9 cellular contexts compared by ENCODE assay signal in genomic region chr10:131998050-131998844, GRCh38. TPM values are rescaled to one million over a fixed set of nuclear protein-coding genes. Genes with fewer than 3 reads are reported as not detected.
DNase-seq lines count a peak whose midpoint lies in the region; ATAC-seq, FAIRE-seq and TF ChIP-seq lines count a peak whose summit lies in the region.
"Had no signal": no experiment of that assay in that cellular context is flagged by ENCODE, and none has a peak within 500 bp of the region (broad histone marks: within the 10 kb centered on the region; RNA-seq: fewer than 3 reads in every experiment).

No MANE protein-coding gene starts in this region.

- no peak for TF ChIP-seq POLR2A in prostate gland (IDR thresholded peaks at IDR 0.05)

- H3K9ac ChIP-seq in SK-N-MC (ENCODE audit: insufficient read length) = peak overlapping the region; percentile 38

- H3K27ac ChIP-seq in 22Rv1 = peak overlapping the region; percentile 13; the same call in 1 of the 2 replicates
- peak overlapping the region; percentile 67 for H3K27ac ChIP-seq in SK-N-MC
- H3K27ac ChIP-seq in right cardiac atrium (ENCODE audit: low read length) = peak overlapping the region; percentile 90
- peak overlapping the region; percentile 90 to 93 for H3K27ac ChIP-seq in prostate gland

- intact Hi-C loops in right cardiac atrium (cut with DNase I) = no loop called here
- intact Hi-C loops in prostate gland (cut with DNase I) = no loop called here

- H3K27me3 ChIP-seq in right cardiac atrium (ENCODE audit: control insufficient read depth, insufficient read depth) (no peaks in the 10 kb centered on the region), prostate gland (replicated peaks; ENCODE audit: insufficient read depth) (no peaks in the 10 kb centered on the region)

- DNase-seq in SK-N-MC (ENCODE audit: low read depth, low spot score) (no peak), right cardiac atrium (no peak), prostate gland (ENCODE audit: low spot score) (no peak), NCI-H146 treated with DMSO at 0.1 percent for 48 hours (lab: John Stamatoyannopoulos, UW; ENCODE audit: unreplicated experiment) (no peak), D721Med (ENCODE audit: insufficient read length, low spot score) (no peak), GM19238 (ENCODE audit: insufficient read length, low spot score) (no peak)
- DNase-seq: NCI-H187 treated with DMSO at 0.1 percent for 48 hours had no signal

- H3K4me3 ChIP-seq in SK-N-MC (peak overlapping the region; percentile 55), right cardiac atrium (ENCODE audit: low read length) (no peak overlapping the region), prostate gland (no peak overlapping the region)

- WGBS in right cardiac atrium = 62% methylated on average over 15 of the region's 15 CpGs
- 53% methylated on average over 15 of the region's 15 CpGs for WGBS in prostate gland

- H3K4me1 ChIP-seq in right cardiac atrium (ENCODE audit: control insufficient read depth, insufficient read depth, low read length) (peaks cover 11% of the 10 kb centered on the region), prostate gland (replicated peaks) (peaks cover 28% of the 10 kb centered on the region)

- TF ChIP-seq CTCF in 22Rv1 (IDR thresholded peaks at IDR 0.05) = no peak
- no peak for TF ChIP-seq CTCF in prostate gland (IDR thresholded peaks at IDR 0.05)
- no peak for TF ChIP-seq CTCF in D721Med (IDR thresholded peaks at IDR 0.05; ENCODE audit: insufficient read depth, missing control alignments)

- no peaks in the 10 kb centered on the region for H3K9me3 ChIP-seq in SK-N-MC (ENCODE audit: low read depth, low read length)
- no peaks in the 10 kb centered on the region for H3K9me3 ChIP-seq in right cardiac atrium (ENCODE audit: control insufficient read depth, low read length)
- no peaks in the 10 kb centered on the region for H3K9me3 ChIP-seq in prostate gland

- ATAC-seq in right cardiac atrium (no peak), GM19351 (IDR thresholded peaks at IDR 0.05; ENCODE audit: unreplicated experiment) (no peak)

- H3K36me3 ChIP-seq in SK-N-MC (ENCODE audit: insufficient read depth, low read length) (no peaks in the 10 kb centered on the region), prostate gland (no peaks in the 10 kb centered on the region)

- no peak for FAIRE-seq in D721Med (lab: Jason Lieb, UNC)

RNA-seq across cellular contexts. Expression of gene BNIP3, which starts 16.5 kb away (rescaled TPM):
- total RNA-seq in right cardiac atrium (100 to 1,000 TPM in 1 of 4 donors, 10 to 100 TPM in 3; 73.2 to 114 (median 92.2) TPM), prostate gland (100 to 1,000 TPM; 148 to 325 TPM)
- 64.8 TPM for polyA plus RNA-seq in right cardiac atrium

Comparison
In these comparisons a context has a peak if more than half of its experiments do, and no peak if none do; other contexts are left out.
1. H3K27ac ChIP-seq: peak in every context shown above with its lines; median percentile 92 in prostate gland; 90 in right cardiac atrium; 67 in SK-N-MC; 13 in 22Rv1.